Comparison of ENCODE assay signal across 29 cellular contexts in the genomic region with DNA sequence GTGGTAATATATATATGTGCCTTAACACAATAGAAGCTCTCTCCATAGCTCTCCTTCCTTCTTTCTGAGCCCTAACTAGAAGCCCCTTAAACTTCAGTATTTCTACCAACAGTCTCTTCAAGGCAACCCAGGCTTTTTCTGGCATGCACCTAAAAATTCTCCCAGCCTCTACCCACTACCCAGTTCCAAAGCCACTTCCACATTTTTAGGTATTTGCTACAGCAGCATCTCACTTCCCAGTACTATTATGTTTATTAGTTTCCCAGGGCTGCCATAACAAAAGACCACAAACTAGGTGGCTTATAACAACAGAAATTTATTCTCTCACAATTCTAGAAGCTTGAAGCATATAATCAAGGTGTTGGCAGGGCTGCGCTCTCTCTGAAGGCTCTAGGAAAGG.
"Had no signal": no experiment of that assay in that cellular context is flagged by ENCODE, and none has a peak within 500 bp of the region (broad histone marks: within the 10 kb centered on the region; RNA-seq: fewer than 3 reads in every experiment).

No MANE protein-coding gene starts in this region.

- DNase-seq: activated CD4-positive, alpha-beta memory T cell treated with anti-CD3 and anti-CD28 coated beads, Interleukin-2, amount 10 ng/mL, durations not matched to agents 7 days and 5 days; activated CD4-positive, alpha-beta T cell treated with anti-CD3 and anti-CD28 coated beads for 4 hours; activated CD4-positive, alpha-beta T cell treated with anti-CD3 and anti-CD28 coated beads, Interleukin-2, amount 10 ng/mL, durations not matched to agents 7 days and 5 days; activated CD4-positive, alpha-beta T cell treated with anti-CD3 and anti-CD28 coated beads, Interleukin-2, amount 50 U/mL, for 4 hours; activated CD4-positive, CD25-positive, alpha-beta regulatory T cell; activated CD4-positive, CD25-positive, alpha-beta regulatory T cell treated with anti-CD3 and anti-CD28 coated beads, Interleukin-2, amount 50 U/mL, for 72 hours; activated CD8-positive, alpha-beta memory T cell treated with anti-CD3 and anti-CD28 coated beads, Interleukin-2, amount 50 U/mL, for 48 hours; activated gamma-delta T cell; activated naive CD4-positive, alpha-beta T cell; activated naive CD4-positive, alpha-beta T cell treated with anti-CD3 and anti-CD28 coated beads, Interleukin-2, amount 50 U/mL, for 16 hours; activated T-cell treated with anti-CD3 and anti-CD28 coated beads for 4 hours; activated T-cell treated with anti-CD3 and anti-CD28 coated beads, Interleukin-2, amount 50 U/mL, for 24 hours; activated T-cell treated with anti-CD3 and anti-CD28 coated beads, Interleukin-2, amount 50 U/mL, for 72 hours; amniotic stem cell; brain microvascular endothelial cell; dorsolateral prefrontal cortex; effector memory CD4-positive, alpha-beta T cell; endodermal cell; foreskin fibroblast; head of caudate nucleus; T-helper 17 cell; T1000; WERI-Rb-1 had no signal

- H3K9me3 Mint-ChIP-seq: activated CD4-positive, alpha-beta memory T cell treated with anti-CD3 and anti-CD28 coated beads, Interleukin-2, amount 10 ng/mL, durations not matched to agents 7 days and 5 days; activated CD4-positive, alpha-beta T cell treated with anti-CD3 and anti-CD28 coated beads, Interleukin-2, amount 10 ng/mL, durations not matched to agents 7 days and 5 days; activated T-cell treated with anti-CD3 and anti-CD28 coated beads, Interleukin-2, amount 50 U/mL, for 24 hours; activated T-cell treated with anti-CD3 and anti-CD28 coated beads, Interleukin-2, amount 50 U/mL, for 72 hours; central memory CD8-positive, alpha-beta T cell; dendritic cell treated with granulocyte-macrophage colony-stimulating factor and Interleukin-4, amounts not matched to agents 40 ng/mL and 50 ng/mL, for 4 days; endodermal cell; T-helper 2 cell treated with Interferon-gamma antibody and Interleukin-4, amounts not matched to agents 5 μg/mL and 100 μg/mL, for 36 hours had no signal

- H3K4me3 ChIP-seq: coronary artery, dorsolateral prefrontal cortex had no signal

- H3K4me1 Mint-ChIP-seq: activated CD4-positive, alpha-beta memory T cell treated with anti-CD3 and anti-CD28 coated beads, Interleukin-2, amount 10 ng/mL, durations not matched to agents 7 days and 5 days; activated CD4-positive, alpha-beta T cell treated with anti-CD3 and anti-CD28 coated beads, Interleukin-2, amount 10 ng/mL, durations not matched to agents 7 days and 5 days; central memory CD8-positive, alpha-beta T cell; T-helper 17 cell had no signal

- H3K27me3 ChIP-seq: brain microvascular endothelial cell, dorsolateral prefrontal cortex had no signal

- H3K36me3 ChIP-seq: brain microvascular endothelial cell, WERI-Rb-1 had no signal

- H3K27ac ChIP-seq: brain microvascular endothelial cell, coronary artery, WERI-Rb-1 had no signal

- ATAC-seq: activated T-cell treated with anti-CD3 and anti-CD28 coated beads, Interleukin-2, amount 50 U/mL, for 72 hours; esophagus mucosa; T-helper 17 cell had no signal

- H3K27ac Mint-ChIP-seq: activated CD4-positive, alpha-beta memory T cell treated with anti-CD3 and anti-CD28 coated beads, Interleukin-2, amount 10 ng/mL, durations not matched to agents 7 days and 5 days; activated CD4-positive, alpha-beta T cell treated with anti-CD3 and anti-CD28 coated beads, Interleukin-2, amount 10 ng/mL, durations not matched to agents 7 days and 5 days; activated naive CD8-positive, alpha-beta T cell; activated T-cell treated with anti-CD3 and anti-CD28 coated beads, Interleukin-2, amount 50 U/mL, for 24 hours; activated T-cell treated with anti-CD3 and anti-CD28 coated beads, Interleukin-2, amount 50 U/mL, for 72 hours; dendritic cell treated with granulocyte-macrophage colony-stimulating factor and Interleukin-4, amounts not matched to agents 40 ng/mL and 50 ng/mL, for 4 days; endodermal cell; T-helper 17 cell; T-helper 2 cell treated with Interferon-gamma antibody and Interleukin-4, amounts not matched to agents 5 μg/mL and 100 μg/mL, for 36 hours had no signal

- H3K4me3 Mint-ChIP-seq: activated CD4-positive, alpha-beta memory T cell treated with anti-CD3 and anti-CD28 coated beads, Interleukin-2, amount 10 ng/mL, durations not matched to agents 7 days and 5 days; activated CD4-positive, alpha-beta T cell treated with anti-CD3 and anti-CD28 coated beads, Interleukin-2, amount 10 ng/mL, durations not matched to agents 7 days and 5 days; activated naive CD8-positive, alpha-beta T cell; activated T-cell treated with anti-CD3 and anti-CD28 coated beads, Interleukin-2, amount 50 U/mL, for 24 hours; activated T-cell treated with anti-CD3 and anti-CD28 coated beads, Interleukin-2, amount 50 U/mL, for 72 hours; central memory CD8-positive, alpha-beta T cell; dendritic cell treated with granulocyte-macrophage colony-stimulating factor and Interleukin-4, amounts not matched to agents 40 ng/mL and 50 ng/mL, for 4 days; endodermal cell; T-helper 17 cell; T-helper 2 cell treated with Interferon-gamma antibody and Interleukin-4, amounts not matched to agents 5 μg/mL and 100 μg/mL, for 36 hours had no signal
